ENCODE assay signal across 12 cellular contexts in the genomic region with DNA sequence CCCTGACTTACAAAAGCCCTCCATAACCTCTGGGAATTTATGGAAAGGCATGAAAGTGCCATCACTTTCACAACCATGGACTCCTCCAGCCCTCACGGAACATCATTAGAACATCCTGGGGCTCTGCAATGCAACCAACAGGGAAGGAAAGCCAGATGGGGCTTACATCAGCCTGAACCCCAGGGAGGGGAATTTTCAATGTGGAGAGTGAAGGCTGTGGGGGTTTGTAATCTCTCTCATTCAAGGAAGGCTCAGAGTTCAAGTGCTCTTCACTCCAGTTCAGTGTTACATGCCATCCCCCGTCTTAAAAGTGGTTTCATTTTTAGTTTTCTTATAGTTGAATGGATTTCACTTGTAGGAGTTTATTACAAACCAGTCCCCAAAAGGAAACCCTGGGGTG. TPM values are rescaled to one million over a fixed set of nuclear protein-coding genes. Genes with fewer than 3 reads are reported as not detected.
A peak's percentile ranks its signal among the peaks of the same experiment; 100 is the strongest.
DNase-seq lines count a peak whose midpoint lies in the region; ATAC-seq and TF ChIP-seq lines count a peak whose summit lies in the region.
"Had no signal": no experiment of that assay in that cellular context is flagged by ENCODE, and none has a peak within 500 bp of the region (broad histone marks: within the 10 kb centered on the region; RNA-seq: fewer than 3 reads in every experiment).

No MANE protein-coding gene starts in this region.

- peaks cover 7% of the 10 kb centered on the region for H3K27me3 Mint-ChIP-seq in endothelial cell (ENCODE audit: unreplicated experiment)
- peaks cover 29% of the 10 kb centered on the region in 2 donors for H3K27me3 Mint-ChIP-seq in natural killer cell (ENCODE audit: low read depth in 2 of 2)
- peaks cover 24 to 53% (median 38%) of the 10 kb centered on the region in 5 donors for H3K27me3 Mint-ChIP-seq in naive thymus-derived CD4-positive, alpha-beta T cell

- H3K4me3 Mint-ChIP-seq in endothelial cell (ENCODE audit: unreplicated experiment) (peak overlapping the region; percentile 51), natural killer cell (no peak overlapping the region)
- peak overlapping the region in 1 of 10 donors; percentile 50 for H3K4me3 Mint-ChIP-seq in naive thymus-derived CD4-positive, alpha-beta T cell
- H3K4me3 Mint-ChIP-seq: activated CD4-positive, alpha-beta memory T cell treated with anti-CD3 and anti-CD28 coated beads, Interleukin-2, amount 10 ng/mL, durations not matched to agents 7 days and 5 days; activated naive CD4-positive, alpha-beta T cell treated with anti-CD3 and anti-CD28 coated beads for 36 hours had no signal

- no peak overlapping the region for H4K91ac ChIP-seq in neuronal stem cell (ENCODE audit: low read depth, low read length, poor library complexity)

- H3K9me3 Mint-ChIP-seq in endothelial cell (ENCODE audit: unreplicated experiment), result no peaks in the 10 kb centered on the region
- no peaks in the 10 kb centered on the region for H3K9me3 Mint-ChIP-seq in natural killer cell
- peaks cover 0 to 2% (median 0%) of the 10 kb centered on the region in 11 donors for H3K9me3 Mint-ChIP-seq in naive thymus-derived CD4-positive, alpha-beta T cell
- H3K9me3 Mint-ChIP-seq: activated CD4-positive, alpha-beta memory T cell treated with anti-CD3 and anti-CD28 coated beads, Interleukin-2, amount 10 ng/mL, durations not matched to agents 7 days and 5 days; activated naive CD4-positive, alpha-beta T cell treated with anti-CD3 and anti-CD28 coated beads for 36 hours had no signal

- H3K23ac ChIP-seq in neuronal stem cell (ENCODE audit: low read depth, low read length, poor library complexity), result no peak overlapping the region

- H2BK120ac ChIP-seq in neuronal stem cell (ENCODE audit: low read depth, low read length), result no peak overlapping the region

- POLR2A ChIA-PET in naive thymus-derived CD4-positive, alpha-beta T cell (lab: Charles Lee), result interaction anchor here (1.1 kb wide), 1 partner anchor 26 kb away, joined by 3 read pairs; no protein-coding TSS in a partner anchor

- H2AFZ ChIP-seq in neuronal stem cell (ENCODE audit: low read length), result no peak overlapping the region

- peaks cover 44 to 63% of the 10 kb centered on the region in 2 donors for H3K4me1 ChIP-seq in neuronal stem cell (ENCODE audit: control insufficient read depth in 2 of 2, insufficient read depth in 1 of 2, low read depth in 1 of 2, low read length in 2 of 2)
- peaks cover 6 to 28% of the 10 kb centered on the region in 2 donors for H3K4me1 ChIP-seq in naive thymus-derived CD4-positive, alpha-beta T cell (ENCODE audit: control insufficient read depth in 2 of 2, insufficient read depth in 2 of 2, low read length in 2 of 2)

- ATAC-seq in HG02759 (IDR thresholded peaks at IDR 0.05; ENCODE audit: unreplicated experiment) (peak; percentile 40), HG03039 (IDR thresholded peaks at IDR 0.05; ENCODE audit: unreplicated experiment) (no peak), natural killer cell (no peak), GM21717 (IDR thresholded peaks at IDR 0.05; ENCODE audit: unreplicated experiment) (no peak)
- ATAC-seq in naive thymus-derived CD4-positive, alpha-beta T cell, result no peak

- H3K27ac Mint-ChIP-seq in endothelial cell (ENCODE audit: unreplicated experiment), result no peak overlapping the region
- no peak overlapping the region for H3K27ac Mint-ChIP-seq in natural killer cell
- H3K27ac Mint-ChIP-seq in naive thymus-derived CD4-positive, alpha-beta T cell, result no peak overlapping the region
- H3K27ac Mint-ChIP-seq: activated CD4-positive, alpha-beta memory T cell treated with anti-CD3 and anti-CD28 coated beads, Interleukin-2, amount 10 ng/mL, durations not matched to agents 7 days and 5 days; activated naive CD4-positive, alpha-beta T cell treated with anti-CD3 and anti-CD28 coated beads for 36 hours had no signal

- intact Hi-C loops in natural killer cell (cut with micrococcal nuclease), result no loop called here
- intact Hi-C loops in naive thymus-derived CD4-positive, alpha-beta T cell (cut with micrococcal nuclease), result no loop called here

- CTCF ChIA-PET in naive thymus-derived CD4-positive, alpha-beta T cell (lab: Charles Lee), result no interaction called here

- H2BK5ac ChIP-seq in neuronal stem cell (ENCODE audit: low read length), result no peak overlapping the region

- peak overlapping the region; percentile 2 for H3K4me2 ChIP-seq in neuronal stem cell (ENCODE audit: insufficient read depth, low read length, poor library complexity, severe bottlenecking)

- H4K8ac ChIP-seq in neuronal stem cell (ENCODE audit: low read depth, low read length), result no peak overlapping the region

- no peaks in the 10 kb centered on the region for H3K9me3 ChIP-seq in neuronal stem cell (replicated peaks in 1 of 2; ENCODE audit: control insufficient read depth in 2 of 2, insufficient read depth in 1 of 2, low read depth in 1 of 2, low read length in 2 of 2)
- no peaks in the 10 kb centered on the region for H3K9me3 ChIP-seq in naive thymus-derived CD4-positive, alpha-beta T cell (ENCODE audit: control insufficient read depth in 2 of 3, low read length in 3 of 3)
- H3K9me3 ChIP-seq: suprapubic skin had no signal

- H2AK5ac ChIP-seq in neuronal stem cell (ENCODE audit: low read depth, low read length), result no peak overlapping the region

- no peak overlapping the region for H3K4me3 ChIP-seq in neuronal stem cell (ENCODE audit: low read length in 2 of 2)
- H3K4me3 ChIP-seq in naive thymus-derived CD4-positive, alpha-beta T cell (ENCODE audit: low read length), result no peak overlapping the region

- peak overlapping the region; percentile 12 for H3K18ac ChIP-seq in neuronal stem cell (ENCODE audit: low read length)

- H3K79me1 ChIP-seq in neuronal stem cell (ENCODE audit: low read depth, low read length), result peaks cover 14% of the 10 kb centered on the region

- H3K14ac ChIP-seq in neuronal stem cell (ENCODE audit: low read length), result no peak overlapping the region

- DNase-seq in EL (peak; percentile 23), endothelial cell (ENCODE audit: low spot score) (no peak), neuronal stem cell (ENCODE audit: low spot score) (no peak), natural killer cell (no peak)
- DNase-seq in naive thymus-derived CD4-positive, alpha-beta T cell, result no peak
- DNase-seq: activated CD4-positive, alpha-beta memory T cell treated with anti-CD3 and anti-CD28 coated beads, Interleukin-2, amount 10 ng/mL, durations not matched to agents 7 days and 5 days; activated naive CD4-positive, alpha-beta T cell treated with anti-CD3 and anti-CD28 coated beads for 36 hours; DMS153 had no signal

- H3K9ac ChIP-seq in neuronal stem cell (ENCODE audit: low read depth, low read length, poor library complexity), result no peak overlapping the region

- H3K4me1 Mint-ChIP-seq in endothelial cell (ENCODE audit: unreplicated experiment) (peaks cover 82% of the 10 kb centered on the region), natural killer cell (peaks cover 18 to 36% of the 10 kb centered on the region in 2 donors)
- peaks cover 17 to 49% (median 40%) of the 10 kb centered on the region in 7 donors for H3K4me1 Mint-ChIP-seq in naive thymus-derived CD4-positive, alpha-beta T cell

- H3K27me3 ChIP-seq in neuronal stem cell (ENCODE audit: control insufficient read depth in 3 of 3, insufficient read depth in 3 of 3, low read depth in 1 of 3, low read length in 3 of 3), result peaks cover 0 to 6% (median 0%) of the 10 kb centered on the region in 3 experiments
- peaks cover 0 to 17% of the 10 kb centered on the region in 2 donors for H3K27me3 ChIP-seq in naive thymus-derived CD4-positive, alpha-beta T cell (ENCODE audit: control insufficient read depth in 2 of 2, insufficient read depth in 2 of 2, low read length in 2 of 2)

- H3K36me3 Mint-ChIP-seq in endothelial cell (ENCODE audit: low read depth, unreplicated experiment), result peaks cover 38% of the 10 kb centered on the region
- no peaks in the 10 kb centered on the region for H3K36me3 Mint-ChIP-seq in natural killer cell
- no peaks in the 10 kb centered on the region for H3K36me3 Mint-ChIP-seq in naive thymus-derived CD4-positive, alpha-beta T cell

- H3K4ac ChIP-seq in neuronal stem cell (ENCODE audit: low read length), result no peak overlapping the region

- no peak overlapping the region for H2BK15ac ChIP-seq in neuronal stem cell (ENCODE audit: low read length)

- no peak overlapping the region for H2BK12ac ChIP-seq in neuronal stem cell (ENCODE audit: low read length)

- WGBS in neuronal stem cell (ENCODE audit: extremely low coverage in 2 of 2, insufficient read length in 2 of 2, insufficient replicate concordance in 1 of 2), 2 donors, result no CpG with 5 or more reads among the region's 2 CpGs

- TF ChIP-seq CTCF in endothelial cell (IDR thresholded peaks at IDR 0.05; ENCODE audit: unreplicated experiment) (no peak), natural killer cell (IDR thresholded peaks at IDR 0.05) (no peak)

- H3K36me3 ChIP-seq in neuronal stem cell (replicated peaks in 1 of 2; ENCODE audit: control insufficient read depth in 2 of 2, insufficient read depth in 2 of 2, low read length in 2 of 2), result peaks cover 3 to 62% of the 10 kb centered on the region in 2 donors
- H3K36me3 ChIP-seq in naive thymus-derived CD4-positive, alpha-beta T cell (ENCODE audit: control insufficient read depth in 2 of 3, insufficient read depth in 3 of 3, low read length in 3 of 3), result no peaks in the 10 kb centered on the region
- H3K36me3 ChIP-seq: suprapubic skin had no signal

- H3K27ac ChIP-seq in neuronal stem cell (replicated peaks; ENCODE audit: low read length), result peak overlapping the region; percentile 68
- no peak overlapping the region for H3K27ac ChIP-seq in naive thymus-derived CD4-positive, alpha-beta T cell (ENCODE audit: low read depth, low read length)
- H3K27ac ChIP-seq: suprapubic skin had no signal

RNA-seq across cellular contexts. Expression of gene SPRY4, which starts 5.7 kb away (rescaled TPM):
- total RNA-seq in endothelial cell (ENCODE audit: unreplicated experiment) (74.2 TPM), natural killer cell (1 to 10 TPM in 1 of 3 donors, under 1 TPM in 2; 0.20 to 1.3 (median 0.40) TPM)
- 10.5 TPM for polyA plus RNA-seq in neuronal stem cell (2013, experiment 1 of 2)
- polyA plus RNA-seq in neuronal stem cell (2013, experiment 2 of 2), result 11.3 TPM
- total RNA-seq in naive thymus-derived CD4-positive, alpha-beta T cell, result under 1 TPM in 3 of 5 experiments, not detected in 2; 0.08 to 0.34 (median 0.11) TPM
- polyA plus RNA-seq in naive thymus-derived CD4-positive, alpha-beta T cell, result not detected

Comparison
In these comparisons a context has a peak if more than half of its experiments do, and no peak if none do; other contexts are left out.
1. RNA of gene SPRY4, which starts 5.7 kb away (total RNA-seq): 74.2 TPM in endothelial cell (single experiment); 0.20 to 1.3 TPM in natural killer cell and 0.08 to 0.34 TPM in naive thymus-derived CD4-positive, alpha-beta T cell; every median in the first group is over 10 times any median in the second.